ENCODE assay signal across 28 cellular contexts in the genomic region with DNA sequence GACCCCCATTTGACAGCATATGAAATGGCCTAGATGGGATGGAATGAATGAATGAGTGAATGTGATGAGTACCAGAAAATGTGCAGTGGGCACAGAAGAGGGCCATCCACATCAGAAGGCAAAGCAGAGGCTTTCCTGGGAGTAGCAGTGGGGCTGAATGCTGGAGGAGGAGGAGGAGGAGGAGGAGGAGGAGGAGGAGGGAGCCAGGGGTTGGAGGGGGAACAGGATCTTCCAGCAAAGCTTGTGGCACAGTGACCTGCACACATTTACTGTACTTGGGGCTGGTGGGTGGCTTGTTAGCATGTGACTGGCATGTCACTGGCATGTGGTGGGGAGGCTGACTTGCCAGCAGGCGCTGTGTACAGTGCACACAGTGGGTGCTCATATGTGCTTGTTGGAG. TPM values are rescaled to one million over a fixed set of nuclear protein-coding genes. Genes with fewer than 3 reads are reported as not detected.
"Had no signal": no experiment of that assay in that cellular context is flagged by ENCODE, and none has a peak within 500 bp of the region (broad histone marks: within the 10 kb centered on the region; RNA-seq: fewer than 3 reads in every experiment).

No MANE protein-coding gene starts in this region.

- H3K4me3 Mint-ChIP-seq: activated CD8-positive, alpha-beta memory T cell treated with anti-CD3 and anti-CD28 coated beads, Interleukin-2, amount 10 ng/mL, durations not matched to agents 7 days and 5 days; activated naive CD8-positive, alpha-beta T cell treated with anti-CD3 and anti-CD28 coated beads, Interleukin-2, amount 50 U/mL, for 24 hours; activated T-cell treated with anti-CD3 and anti-CD28 coated beads, Interleukin-2, amount 50 U/mL, for 4 hours had no signal

- H3K36me3 ChIP-seq: ascending aorta, MG63 had no signal

- H3K4me3 ChIP-seq: ascending aorta, MG63, SK-N-MC had no signal

- H3K9me3 Mint-ChIP-seq: activated naive CD4-positive, alpha-beta T cell treated with anti-CD3 and anti-CD28 coated beads, Interleukin-2, amount 50 U/mL, for 72 hours; activated naive CD8-positive, alpha-beta T cell treated with anti-CD3 and anti-CD28 coated beads, Interleukin-2, amount 50 U/mL, for 24 hours; activated T-cell treated with anti-CD3 and anti-CD28 coated beads, Interleukin-2, amount 50 U/mL, for 4 hours; T-cell had no signal

- ATAC-seq: activated CD4-positive, CD25-positive, alpha-beta regulatory T cell treated with anti-CD3 and anti-CD28 coated beads, Interleukin-2, amount 50 U/mL, for 24 hours; activated CD8-positive, alpha-beta memory T cell treated with anti-CD3 and anti-CD28 coated beads, Interleukin-2, amount 10 ng/mL, durations not matched to agents 7 days and 5 days; activated naive CD4-positive, alpha-beta T cell treated with anti-CD3 and anti-CD28 coated beads, Interleukin-2, amount 50 U/mL, for 72 hours; activated naive CD8-positive, alpha-beta T cell treated with anti-CD3 and anti-CD28 coated beads, Interleukin-2, amount 50 U/mL, for 24 hours; activated T-cell treated with anti-CD3 and anti-CD28 coated beads, Interleukin-2, amount 50 U/mL, for 4 hours; Panc1; Right ventricle myocardium inferior; T-cell had no signal

- DNase-seq: activated CD4-positive, alpha-beta T cell treated with anti-CD3 and anti-CD28 coated beads for 4 hours; activated CD4-positive, alpha-beta T cell treated with anti-CD3 and anti-CD28 coated beads, Interleukin-2, amount 50 U/mL, for 48 hours; activated CD8-positive, alpha-beta memory T cell treated with anti-CD3 and anti-CD28 coated beads, Interleukin-2, amount 10 ng/mL, durations not matched to agents 7 days and 5 days; activated effector memory CD4-positive, alpha-beta T cell treated with anti-CD3 and anti-CD28 coated beads, Interleukin-2, amount 50 U/mL, for 16 hours; activated naive CD4-positive, alpha-beta T cell treated with Interleukin-2 at 50 U/mL for 16 hours; activated naive CD8-positive, alpha-beta T cell treated with anti-CD3 and anti-CD28 coated beads, Interleukin-2, amount 50 U/mL, for 24 hours; activated T-cell treated with anti-CD3 and anti-CD28 coated beads, Interleukin-2, amount 50 U/mL, for 4 hours; amniotic stem cell; cerebellar nuclear complex; MG63; NCI-H1105 treated with DMSO at 0.1 percent for 48 hours; NCI-H1436 treated with DMSO at 0.1 percent for 48 hours; NCI-H187; NCI-H2081 treated with DMSO at 0.1 percent for 48 hours; NCI-H226; NCI-H510A; NCI-H526 treated with DMSO at 0.1 percent for 48 hours; NCI-H82; OCI-M1; T-cell had no signal

- H3K9me3 ChIP-seq: ascending aorta, MG63 had no signal

- H3K27ac ChIP-seq: ascending aorta, SK-N-MC, VCaP had no signal

- H3K36me3 Mint-ChIP-seq: activated CD8-positive, alpha-beta memory T cell treated with anti-CD3 and anti-CD28 coated beads, Interleukin-2, amount 10 ng/mL, durations not matched to agents 7 days and 5 days; T-cell had no signal

- H3K27ac Mint-ChIP-seq: activated CD8-positive, alpha-beta memory T cell treated with anti-CD3 and anti-CD28 coated beads, Interleukin-2, amount 10 ng/mL, durations not matched to agents 7 days and 5 days; activated naive CD4-positive, alpha-beta T cell treated with anti-CD3 and anti-CD28 coated beads, Interleukin-2, amount 50 U/mL, for 72 hours; activated naive CD8-positive, alpha-beta T cell treated with anti-CD3 and anti-CD28 coated beads, Interleukin-2, amount 50 U/mL, for 24 hours; T-cell had no signal

RNA-seq across cellular contexts. Expression of a gene that starts 9.5 kb away (rescaled TPM):
- total RNA-seq: ascending aorta, cardiac septum had no signal

RNA-seq across cellular contexts. Expression of a gene that starts 19.9 kb away (rescaled TPM):
- total RNA-seq: ascending aorta had no signal

RNA-seq across cellular contexts. Expression of a gene that starts 31.8 kb away (rescaled TPM):
- total RNA-seq: ascending aorta had no signal

RNA-seq across cellular contexts. Expression of a gene that starts 52.1 kb away (rescaled TPM):
- total RNA-seq: ascending aorta had no signal
